Comparison of ENCODE assay signal across 1 cellular context in the genomic region with DNA sequence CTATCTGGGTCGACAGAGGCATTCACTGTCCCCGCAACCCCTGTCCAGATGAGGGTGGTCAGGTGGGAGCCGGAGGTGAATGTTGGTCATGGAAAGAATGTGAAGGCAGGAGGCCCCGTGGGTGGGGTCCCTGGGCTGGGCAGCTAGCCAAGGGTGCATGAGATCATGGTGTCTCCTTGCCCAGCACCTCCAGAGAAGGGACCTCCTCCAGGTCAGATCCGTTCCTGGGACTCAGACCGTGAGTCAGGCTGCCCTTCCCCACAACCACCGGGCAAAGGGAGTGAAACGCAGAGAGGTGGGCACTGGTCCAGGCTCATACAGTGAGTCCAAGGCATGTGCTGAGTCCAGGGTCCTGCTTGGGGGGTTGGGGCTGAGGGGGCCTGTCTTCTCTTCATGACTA.
TF ChIP-seq lines count a peak whose summit lies in the region.

No MANE protein-coding gene starts in this region.

TF ChIP-seq in HepG2, 621 proteins besides CTCF, POLR2A, EP300 and RAD21:
- TF ChIP-seq, protein P1, sequence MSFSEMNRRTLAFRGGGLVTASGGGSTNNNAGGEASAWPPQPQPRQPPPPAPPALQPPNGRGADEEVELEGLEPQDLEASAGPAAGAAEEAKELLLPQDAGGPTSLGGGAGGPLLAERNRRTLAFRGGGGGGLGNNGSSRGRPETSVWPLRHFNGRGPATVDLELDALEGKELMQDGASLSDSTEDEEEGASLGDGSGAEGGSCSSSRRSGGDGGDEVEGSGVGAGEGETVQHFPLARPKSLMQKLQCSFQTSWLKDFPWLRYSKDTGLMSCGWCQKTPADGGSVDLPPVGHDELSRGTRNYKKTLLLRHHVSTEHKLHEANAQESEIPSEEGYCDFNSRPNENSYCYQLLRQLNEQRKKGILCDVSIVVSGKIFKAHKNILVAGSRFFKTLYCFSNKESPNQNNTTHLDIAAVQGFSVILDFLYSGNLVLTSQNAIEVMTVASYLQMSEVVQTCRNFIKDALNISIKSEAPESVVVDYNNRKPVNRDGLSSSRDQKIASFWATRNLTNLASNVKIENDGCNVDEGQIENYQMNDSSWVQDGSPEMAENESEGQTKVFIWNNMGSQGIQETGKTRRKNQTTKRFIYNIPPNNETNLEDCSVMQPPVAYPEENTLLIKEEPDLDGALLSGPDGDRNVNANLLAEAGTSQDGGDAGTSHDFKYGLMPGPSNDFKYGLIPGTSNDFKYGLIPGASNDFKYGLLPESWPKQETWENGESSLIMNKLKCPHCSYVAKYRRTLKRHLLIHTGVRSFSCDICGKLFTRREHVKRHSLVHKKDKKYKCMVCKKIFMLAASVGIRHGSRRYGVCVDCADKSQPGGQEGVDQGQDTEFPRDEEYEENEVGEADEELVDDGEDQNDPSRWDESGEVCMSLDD (CRISPR knock-in tag; IDR thresholded peaks at IDR 0.05; ENCODE audit: borderline replicate concordance): no peak
- TF ChIP-seq, protein P2, sequence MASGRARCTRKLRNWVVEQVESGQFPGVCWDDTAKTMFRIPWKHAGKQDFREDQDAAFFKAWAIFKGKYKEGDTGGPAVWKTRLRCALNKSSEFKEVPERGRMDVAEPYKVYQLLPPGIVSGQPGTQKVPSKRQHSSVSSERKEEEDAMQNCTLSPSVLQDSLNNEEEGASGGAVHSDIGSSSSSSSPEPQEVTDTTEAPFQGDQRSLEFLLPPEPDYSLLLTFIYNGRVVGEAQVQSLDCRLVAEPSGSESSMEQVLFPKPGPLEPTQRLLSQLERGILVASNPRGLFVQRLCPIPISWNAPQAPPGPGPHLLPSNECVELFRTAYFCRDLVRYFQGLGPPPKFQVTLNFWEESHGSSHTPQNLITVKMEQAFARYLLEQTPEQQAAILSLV (CRISPR knock-in tag; IDR thresholded peaks at IDR 0.05; ENCODE audit: borderline replicate concordance): 0 out of 2 replicates have a peak, but pooled peaks have one; percentile 32
- TF ChIP-seq NFKB2 (CRISPR knock-in tag; IDR thresholded peaks at IDR 0.05; ENCODE audit: borderline replicate concordance): no peak
